Comparison of ENCODE assay signal across 13 cellular contexts in genomic region chr18:9108911-9109310, GRCh38. TPM values are rescaled to one million over a fixed set of nuclear protein-coding genes. Genes with fewer than 3 reads are reported as not detected.
A peak's percentile ranks its signal among the peaks of the same experiment; 100 is the strongest.
DNase-seq lines count a peak whose midpoint lies in the region; ATAC-seq, FAIRE-seq and TF ChIP-seq lines count a peak whose summit lies in the region.
"Had no signal": no experiment of that assay in that cellular context is flagged by ENCODE, and none has a peak within 500 bp of the region (broad histone marks: within the 10 kb centered on the region; RNA-seq: fewer than 3 reads in every experiment).

No MANE protein-coding gene starts in this region.

- H3K27me3 ChIP-seq in CD8-positive, alpha-beta T cell (ENCODE audit: insufficient read depth, low read length): no peaks in the 10 kb centered on the region
- H3K27me3 ChIP-seq in IMR-90 (ENCODE audit: control insufficient read depth, insufficient read depth, low read length): no peaks in the 10 kb centered on the region
- no peaks in the 10 kb centered on the region for H3K27me3 ChIP-seq in astrocyte (ENCODE audit: insufficient read depth, low read length)
- H3K27me3 ChIP-seq: upper lobe of right lung had no signal

- H3K9ac ChIP-seq in IMR-90 (ENCODE audit: low read depth, low read length): no peak overlapping the region
- peak overlapping the region; percentile 28 for H3K9ac ChIP-seq in astrocyte (ENCODE audit: low read length)

- 88% methylated on average over 1 of the region's 2 CpGs; no CpG with 5 or more reads in 1 of the 2 experiments for WGBS in IMR-90 (ENCODE audit: extremely low coverage in 2 of 2, insufficient read length in 1 of 2), 2 experiments

- peak overlapping the region; percentile 36; the same call in 1 of the 2 replicates for H2AK5ac ChIP-seq in IMR-90 (ENCODE audit: low read depth, low read length)

- no peak overlapping the region for H2AK9ac ChIP-seq in IMR-90 (replicated peaks; ENCODE audit: low read depth, low read length, poor library complexity)

- H3K23ac ChIP-seq in IMR-90 (ENCODE audit: low read depth, low read length): peak overlapping the region; percentile 67; the same call in 1 of the 2 replicates

- peaks cover 35% of the 10 kb centered on the region for H3K36me3 Mint-ChIP-seq in CD8-positive, alpha-beta T cell
- peaks cover 8% of the 10 kb centered on the region for H3K36me3 Mint-ChIP-seq in astrocyte (ENCODE audit: low read depth, unreplicated experiment)
- peaks cover 48% of the 10 kb centered on the region for H3K36me3 Mint-ChIP-seq in nephron progenitor cell (ENCODE audit: low read depth)

- CTCF ChIA-PET in CD8-positive, alpha-beta T cell (lab: Charles Lee): interaction anchor here (1.2 to 3.5 kb wide), 5 partner anchors 9 to 35 kb away, joined by 3 to 14 read pairs (median 4); partner anchors contain the start of gene ANKRD12
- CTCF ChIA-PET in IMR-90 (lab: Yijun Ruan, JAX): interaction anchor here (1.1 to 1.6 kb wide), 2 partner anchors 13 to 35 kb away, joined by 4 to 5 read pairs; no protein-coding TSS in a partner anchor

- 0 out of 2 replicates have a peak overlapping the region, but pooled peaks have one; percentile 9 for H4K5ac ChIP-seq in IMR-90 (ENCODE audit: low read depth, low read length)

- peak overlapping the region; percentile 33 for H3K27ac Mint-ChIP-seq in CD8-positive, alpha-beta T cell
- H3K27ac Mint-ChIP-seq in astrocyte (ENCODE audit: unreplicated experiment) (no peak overlapping the region), nephron progenitor cell (peak overlapping the region; percentile 59)

- H2BK5ac ChIP-seq in IMR-90 (ENCODE audit: low read depth, low read length, poor library complexity, severe bottlenecking): peak overlapping the region; percentile 49

- H3K4me1 Mint-ChIP-seq in CD8-positive, alpha-beta T cell (ENCODE audit: low read depth): peaks cover 93% of the 10 kb centered on the region
- peaks cover 45% of the 10 kb centered on the region for H3K4me1 Mint-ChIP-seq in astrocyte (ENCODE audit: low read depth, unreplicated experiment)
- H3K4me1 Mint-ChIP-seq in nephron progenitor cell: peaks cover 58% of the 10 kb centered on the region

- peak; percentile 20 for ATAC-seq in CD8-positive, alpha-beta T cell
- ATAC-seq in IMR-90 (ENCODE audit: low read depth) (no peak), HG03045 (IDR thresholded peaks at IDR 0.05; ENCODE audit: unreplicated experiment) (no peak), GM19023 (IDR thresholded peaks at IDR 0.05; ENCODE audit: unreplicated experiment) (no peak)
- ATAC-seq: upper lobe of right lung had no signal

- H4K91ac ChIP-seq in IMR-90 (ENCODE audit: insufficient read depth, low read depth, low read length): peak overlapping the region; percentile 29; the same call in 1 of the 2 replicates

- no peaks in the 10 kb centered on the region for H3K36me3 ChIP-seq in CD8-positive, alpha-beta T cell (ENCODE audit: insufficient read depth, low read length)
- H3K36me3 ChIP-seq in IMR-90 (ENCODE audit: control insufficient read depth, insufficient read depth, low read length): peaks cover 3% of the 10 kb centered on the region
- H3K36me3 ChIP-seq in astrocyte (ENCODE audit: insufficient read depth, low read length): no peaks in the 10 kb centered on the region
- H3K36me3 ChIP-seq: upper lobe of right lung had no signal

- no peak overlapping the region for H2BK15ac ChIP-seq in IMR-90 (ENCODE audit: low read depth, low read length)

- H2BK20ac ChIP-seq in IMR-90 (ENCODE audit: low read depth, low read length): no peak overlapping the region

- peak overlapping the region; percentile 8 for H3K4me3 Mint-ChIP-seq in CD8-positive, alpha-beta T cell
- H3K4me3 Mint-ChIP-seq in astrocyte (ENCODE audit: unreplicated experiment): no peak overlapping the region
- H3K4me3 Mint-ChIP-seq in nephron progenitor cell: no peak overlapping the region

- H4K20me1 ChIP-seq in IMR-90 (ENCODE audit: insufficient read depth, low read length) (peaks cover 88% of the 10 kb centered on the region), astrocyte (ENCODE audit: insufficient read depth, low read length) (peaks cover 97% of the 10 kb centered on the region)

- no peaks in the 10 kb centered on the region for H3K9me3 ChIP-seq in CD8-positive, alpha-beta T cell (ENCODE audit: low read length)
- H3K9me3 ChIP-seq in IMR-90 (ENCODE audit: control insufficient read depth, insufficient read depth, low read length) (no peaks in the 10 kb centered on the region), astrocyte (ENCODE audit: insufficient read depth, low read depth, low read length) (no peaks in the 10 kb centered on the region)
- H3K9me3 ChIP-seq: upper lobe of right lung had no signal

- H2AFZ ChIP-seq in IMR-90 (replicated peaks; ENCODE audit: low read length, poor library complexity) (no peak overlapping the region), astrocyte (ENCODE audit: low read depth, low read length) (no peak overlapping the region)

- H3K9me3 Mint-ChIP-seq in CD8-positive, alpha-beta T cell: no peaks in the 10 kb centered on the region
- H3K9me3 Mint-ChIP-seq in astrocyte (ENCODE audit: unreplicated experiment) (no peaks in the 10 kb centered on the region), nephron progenitor cell (no peaks in the 10 kb centered on the region)

- TF ChIP-seq RAD21 in IMR-90 (IDR thresholded peaks at IDR 0.05; ENCODE audit: low read length): no peak

- H3K18ac ChIP-seq in IMR-90 (ENCODE audit: low read depth, low read length): no peak overlapping the region

- peaks cover 9% of the 10 kb centered on the region; the same call in 1 of the 2 replicates for H3K9me1 ChIP-seq in IMR-90 (ENCODE audit: insufficient read depth, low read length)

- peak overlapping the region; percentile 66 for H3K14ac ChIP-seq in IMR-90 (replicated peaks; ENCODE audit: low read depth, low read length)

- H4K8ac ChIP-seq in IMR-90 (ENCODE audit: low read depth in 2 of 2, low read length in 2 of 2): no peak overlapping the region

- no peak for TF ChIP-seq POLR2A in IMR-90 (IDR thresholded peaks at IDR 0.05; ENCODE audit: low read depth, low read length)

- no peak for FAIRE-seq in astrocyte (lab: Jason Lieb, UNC)
- no peak for FAIRE-seq in urothelium cell line (lab: Jason Lieb, UNC)
- FAIRE-seq: colon, frontal cortex had no signal

- BruUV-seq in IMR-90 (replicated peaks; lab: Mats Ljungman, UMichigan): no TSS peak

- H3K4me1 ChIP-seq in CD8-positive, alpha-beta T cell (ENCODE audit: insufficient read depth, low read length): peaks cover 89% of the 10 kb centered on the region
- peaks cover 12% of the 10 kb centered on the region for H3K4me1 ChIP-seq in IMR-90 (ENCODE audit: control insufficient read depth, insufficient read depth, low read length)
- H3K4me1 ChIP-seq in astrocyte (ENCODE audit: insufficient read depth, low read length): peaks cover 23% of the 10 kb centered on the region

- in situ Hi-C loops in IMR-90 (cut with MboI; ENCODE audit: low sequenced_read_pairs): no loop called here

- peak overlapping the region; percentile 31; the same call in 1 of the 2 replicates for H3K4ac ChIP-seq in IMR-90 (ENCODE audit: low read depth, low read length)

- peaks cover 0 to 45% of the 10 kb centered on the region in 2 experiments; a peak in 2 of 4 replicates for H3K79me1 ChIP-seq in IMR-90 (ENCODE audit: low read depth in 1 of 2, low read length in 2 of 2)

- no peak overlapping the region for H3K4me3 ChIP-seq in CD8-positive, alpha-beta T cell (ENCODE audit: low read depth, low read length)
- H3K4me3 ChIP-seq in IMR-90 (ENCODE audit: insufficient read depth, low read depth, low read length) (no peak overlapping the region), astrocyte (ENCODE audit: insufficient read depth, low read depth, low read length) (no peak overlapping the region)
- H3K4me3 ChIP-seq: upper lobe of right lung had no signal

- no peak overlapping the region for H3K56ac ChIP-seq in IMR-90 (ENCODE audit: extremely low read depth, insufficient read depth, low read length)

- no peak overlapping the region for H2BK120ac ChIP-seq in IMR-90 (ENCODE audit: low read depth, low read length)

- no peak for TF ChIP-seq CTCF in CD8-positive, alpha-beta T cell (IDR thresholded peaks at IDR 0.05)
- TF ChIP-seq CTCF in IMR-90 (conservative IDR thresholded peaks at IDR 0.05; ENCODE audit: low read depth, low read length): no peak
- TF ChIP-seq CTCF in astrocyte (IDR thresholded peaks at IDR 0.05; ENCODE audit: insufficient read depth, low read depth, low read length): no peak
- TF ChIP-seq CTCF in nephron progenitor cell (IDR thresholded peaks at IDR 0.05): no peak

- H3K4me2 ChIP-seq in IMR-90 (ENCODE audit: low read depth, low read length) (peak overlapping the region; percentile 88), astrocyte (ENCODE audit: low read length) (peak overlapping the region; percentile 17)

- intact Hi-C loops in CD8-positive, alpha-beta T cell (cut with DNase I, micrococcal nuclease): loop anchor here in 1 of 2 experiments (10.0 kb wide), 1 partner anchor 506 kb away; the partner anchor contains the start of gene PPP4R1
- intact Hi-C loops in IMR-90 (cut with micrococcal nuclease): no loop called here

- POLR2A ChIA-PET in CD8-positive, alpha-beta T cell (lab: Charles Lee): interaction anchor here (1.2 to 4.5 kb wide), 5 partner anchors 9 to 35 kb away, joined by 3 to 20 read pairs (median 3); partner anchors contain the start of gene ANKRD12
- POLR2A ChIA-PET in IMR-90 (lab: Charles Lee; ENCODE audit: unreplicated experiment): interaction anchor here (0.6 kb wide), 1 partner anchor 15 kb away, joined by 7 read pairs; no protein-coding TSS in a partner anchor

- no peak overlapping the region for H3K27ac ChIP-seq in CD8-positive, alpha-beta T cell (ENCODE audit: low read depth, low read length)
- H3K27ac ChIP-seq in IMR-90 (ENCODE audit: insufficient read depth, low read length) (no peak overlapping the region), astrocyte (ENCODE audit: low read depth, low read length) (no peak overlapping the region)
- H3K27ac ChIP-seq: upper lobe of right lung had no signal

- H3K79me2 ChIP-seq in astrocyte (ENCODE audit: insufficient read depth, low read length): peaks cover 100% of the 10 kb centered on the region

- DNase-seq in CD8-positive, alpha-beta T cell: no peak
- DNase-seq in IMR-90 (no peak), astrocyte (ENCODE audit: low read depth) (no peak), nephron progenitor cell (no peak), urothelium cell line (ENCODE audit: low spot score) (no peak), midbrain (lab: John Stamatoyannopoulos, UW) (no peak)
- DNase-seq: NCI-H1105, NCI-H69, upper lobe of right lung had no signal

- dilution Hi-C loops in IMR-90 (cut with HindIII; ENCODE audit: low sequenced_read_pairs, unreplicated experiment): no loop called here

- H3K27me3 Mint-ChIP-seq in CD8-positive, alpha-beta T cell (ENCODE audit: low read depth): no peaks in the 10 kb centered on the region
- H3K27me3 Mint-ChIP-seq in astrocyte (ENCODE audit: low read depth, unreplicated experiment) (no peaks in the 10 kb centered on the region), nephron progenitor cell (ENCODE audit: low read depth, poor library complexity) (no peaks in the 10 kb centered on the region)

RNA-seq across cellular contexts. Expression of gene NDUFV2, which starts 6.4 kb away (rescaled TPM):
- total RNA-seq in CD8-positive, alpha-beta T cell: 100 to 1,000 TPM; 229 to 249 TPM
- total RNA-seq in IMR-90 (2012; rRNA removed) (106 and 115 TPM in 2 replicates), astrocyte (120 and 128 TPM in 2 replicates)
- polyA plus RNA-seq in IMR-90 (2012; rRNA removed): 121 and 126 TPM in 2 replicates
- 41.8 and 55.5 TPM in 2 replicates for polyA plus RNA-seq in IMR-90 (2012; cell fraction: cytosol; rRNA removed)
- polyA plus RNA-seq in IMR-90 (2012; cell fraction: nucleus; rRNA removed; ENCODE audit: low replicate concordance): 11.4 and 58.7 TPM in 2 replicates

RNA-seq across cellular contexts. Expression of gene ANKRD12, which starts 27.7 kb away (rescaled TPM):
- 100 to 1,000 TPM; 167 to 177 TPM for total RNA-seq in CD8-positive, alpha-beta T cell
- 12.9 and 31.7 TPM in 2 replicates for total RNA-seq in IMR-90 (2012; rRNA removed)
- 1.9 and 2.6 TPM in 2 replicates for polyA plus RNA-seq in IMR-90 (2012; rRNA removed)
- polyA plus RNA-seq in IMR-90 (2012; cell fraction: cytosol; rRNA removed): 0.41 and 4.3 TPM in 2 replicates
- 2.5 and 4.6 TPM in 2 replicates for polyA plus RNA-seq in IMR-90 (2012; cell fraction: nucleus; rRNA removed; ENCODE audit: low replicate concordance)
- total RNA-seq in astrocyte: 24.4 and 28.1 TPM in 2 replicates
